Comparison of ENCODE assay signal across 18 cellular contexts in the genomic region with DNA sequence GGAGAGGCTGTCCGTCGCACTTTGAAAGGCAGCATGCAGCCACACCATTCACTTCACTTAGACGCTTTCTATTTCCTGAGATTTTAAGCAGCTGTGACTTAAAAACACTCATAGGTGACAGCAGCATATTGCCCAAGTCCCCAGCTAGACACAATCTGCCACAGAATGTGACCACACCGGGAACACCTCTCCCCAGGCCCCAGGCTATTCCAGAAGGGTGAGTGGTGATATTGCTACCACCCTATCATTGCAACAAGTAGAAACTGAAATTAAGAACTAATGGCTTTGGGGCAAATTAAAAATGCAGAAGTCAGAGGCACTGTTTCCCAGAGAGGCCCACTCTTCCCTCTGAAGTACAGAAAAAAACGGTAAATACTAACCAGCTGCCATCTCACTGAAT. TPM values are rescaled to one million over a fixed set of nuclear protein-coding genes. Genes with fewer than 3 reads are reported as not detected.
"Had no signal": no experiment of that assay in that cellular context is flagged by ENCODE, and none has a peak within 500 bp of the region (broad histone marks: within the 10 kb centered on the region; RNA-seq: fewer than 3 reads in every experiment).

No MANE protein-coding gene starts in this region.

- H3K4me3 ChIP-seq: lung, pancreas, sigmoid colon, spleen, thyroid gland had no signal

- H3K9me3 Mint-ChIP-seq: activated CD4-positive, alpha-beta T cell treated with anti-CD3 and anti-CD28 coated beads, Interleukin-2, amount 10 ng/mL, durations not matched to agents 7 days and 5 days; activated naive CD8-positive, alpha-beta T cell treated with anti-CD3 and anti-CD28 coated beads for 36 hours; activated T-helper 1 cell treated with anti-CD3 and anti-CD28 coated beads, Interleukin-12 subunit alpha, Interleukin-12 subunit beta, Interleukin-2, Interleukin-4 antibody, amounts not matched to agents 30 ng/mL and 10 ng/mL and 1 ng/mL, durations not matched to agents 14 hours and 24 hours and 36 hours; immature natural killer cell; naive B cell; T-helper 2 cell treated with Interferon-gamma antibody and Interleukin-4, amounts not matched to agents 5 μg/mL and 100 μg/mL, for 36 hours had no signal

- H3K9me3 ChIP-seq: pancreas, thyroid gland had no signal

- H3K27ac ChIP-seq: pancreas, sigmoid colon, thyroid gland had no signal

- H3K36me3 Mint-ChIP-seq: naive B cell had no signal

- H3K27me3 ChIP-seq: pancreas, sigmoid colon, spleen, thyroid gland had no signal

- H3K27me3 Mint-ChIP-seq: activated CD4-positive, alpha-beta T cell treated with anti-CD3 and anti-CD28 coated beads, Interleukin-2, amount 10 ng/mL, durations not matched to agents 7 days and 5 days; activated naive CD8-positive, alpha-beta T cell treated with anti-CD3 and anti-CD28 coated beads for 36 hours; brain; naive B cell had no signal

- H3K4me3 Mint-ChIP-seq: activated CD4-positive, alpha-beta T cell treated with anti-CD3 and anti-CD28 coated beads, Interleukin-2, amount 10 ng/mL, durations not matched to agents 7 days and 5 days; activated naive CD8-positive, alpha-beta T cell treated with anti-CD3 and anti-CD28 coated beads for 36 hours; activated T-helper 1 cell treated with anti-CD3 and anti-CD28 coated beads, Interleukin-12 subunit alpha, Interleukin-12 subunit beta, Interleukin-2, Interleukin-4 antibody, amounts not matched to agents 30 ng/mL and 10 ng/mL and 1 ng/mL, durations not matched to agents 14 hours and 24 hours and 36 hours; brain; immature natural killer cell; T-helper 2 cell treated with Interferon-gamma antibody and Interleukin-4, amounts not matched to agents 5 μg/mL and 100 μg/mL, for 36 hours had no signal

- H3K4me1 Mint-ChIP-seq: activated naive CD8-positive, alpha-beta T cell treated with anti-CD3 and anti-CD28 coated beads for 36 hours; immature natural killer cell had no signal

- DNase-seq: activated CD4-positive, alpha-beta T cell treated with anti-CD3 and anti-CD28 coated beads, Interleukin-2, amount 10 ng/mL, durations not matched to agents 7 days and 5 days; activated naive CD8-positive, alpha-beta T cell treated with anti-CD3 and anti-CD28 coated beads for 36 hours; cortex of kidney; effector CD8-positive, alpha-beta T cell; foreskin melanocyte; immature natural killer cell; naive B cell; pancreas; sigmoid colon; spleen; thyroid gland had no signal

- H3K4me1 ChIP-seq: pancreas, sigmoid colon, thyroid gland had no signal

- H3K36me3 ChIP-seq: pancreas, thyroid gland had no signal

- H3K27ac Mint-ChIP-seq: activated CD4-positive, alpha-beta T cell treated with anti-CD3 and anti-CD28 coated beads, Interleukin-2, amount 10 ng/mL, durations not matched to agents 7 days and 5 days; activated naive CD8-positive, alpha-beta T cell treated with anti-CD3 and anti-CD28 coated beads for 36 hours; activated T-helper 1 cell treated with anti-CD3 and anti-CD28 coated beads, Interleukin-12 subunit alpha, Interleukin-12 subunit beta, Interleukin-2, Interleukin-4 antibody, amounts not matched to agents 30 ng/mL and 10 ng/mL and 1 ng/mL, durations not matched to agents 14 hours and 24 hours and 36 hours; T-helper 2 cell treated with Interferon-gamma antibody and Interleukin-4, amounts not matched to agents 5 μg/mL and 100 μg/mL, for 36 hours had no signal

RNA-seq across cellular contexts. Expression of a gene that starts 38.2 kb away (rescaled TPM):
- total RNA-seq: activated CD4-positive, alpha-beta T cell treated with anti-CD3 and anti-CD28 coated beads, Interleukin-2, amount 10 ng/mL, durations not matched to agents 7 days and 5 days; activated naive CD8-positive, alpha-beta T cell treated with anti-CD3 and anti-CD28 coated beads for 36 hours; activated T-helper 1 cell treated with anti-CD3 and anti-CD28 coated beads, Interleukin-12 subunit alpha, Interleukin-12 subunit beta, Interleukin-2, Interleukin-4 antibody, amounts not matched to agents 30 ng/mL and 10 ng/mL and 1 ng/mL, durations not matched to agents 14 hours and 24 hours and 36 hours; endothelial cell of umbilical vein; lung; mononuclear cell; pancreas; sigmoid colon; spleen; thyroid gland; urinary bladder had no signal
- polyA plus RNA-seq: endothelial cell of umbilical vein, immature natural killer cell, lung, pancreas, sigmoid colon, spleen, urinary bladder had no signal
